28 cellular contexts compared by ENCODE assay signal in the genomic region with DNA sequence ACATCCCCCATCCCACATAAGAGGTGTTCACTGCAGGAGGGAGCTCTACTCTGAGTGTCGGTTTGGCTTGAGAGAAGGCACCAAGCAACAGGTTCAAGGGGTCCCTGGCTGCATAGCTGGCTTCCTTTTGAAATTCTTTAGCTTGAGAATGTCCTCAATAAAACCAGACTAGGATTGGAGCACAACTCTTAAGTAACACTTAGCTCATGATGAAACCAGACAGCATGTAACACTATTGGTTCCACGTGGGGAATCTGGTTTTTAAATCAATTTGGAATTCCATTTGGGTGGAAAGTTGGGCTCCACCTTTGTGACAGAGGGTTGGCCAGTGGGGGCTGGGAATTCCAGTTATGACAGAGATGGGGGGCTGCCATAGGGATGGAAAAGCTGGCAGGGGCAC.
"Had no signal": no experiment of that assay in that cellular context is flagged by ENCODE, and none has a peak within 500 bp of the region (broad histone marks: within the 10 kb centered on the region; RNA-seq: fewer than 3 reads in every experiment).

No MANE protein-coding gene starts in this region.

- H3K36me3 ChIP-seq: esophagus squamous epithelium, gastrocnemius medialis, heart right ventricle, left lung, lower lobe of right lung had no signal

- H3K4me1 ChIP-seq: esophagus squamous epithelium, left lung, lower lobe of right lung had no signal

- FAIRE-seq: colon, endometrium, islet of Langerhans, keratinocyte had no signal

- H3K27me3 ChIP-seq: gastrocnemius medialis had no signal

- H3K4me3 ChIP-seq: coronary artery, dorsolateral prefrontal cortex, esophagus squamous epithelium, gastrocnemius medialis, heart right ventricle, left lung, lower lobe of right lung, mucosa of descending colon had no signal

- H3K36me3 Mint-ChIP-seq: mesothelial cell of epicardium had no signal

- H3K9me3 Mint-ChIP-seq: endodermal cell, mesothelial cell of epicardium had no signal

- DNase-seq: dermis blood vessel endothelial cell; dorsolateral prefrontal cortex; effector CD4-positive, alpha-beta T cell; effector memory CD4-positive, alpha-beta T cell; endodermal cell; erythroblast; esophagus squamous epithelium; foreskin fibroblast; foreskin melanocyte; gastrocnemius medialis; glutamatergic neuron; head of caudate nucleus; heart right ventricle; hippocampal formation; left cardiac atrium; left lung; left ventricle myocardium superior; lower lobe of right lung; mesenchymal stem cell; mucosa of descending colon had no signal

- H3K4me3 Mint-ChIP-seq: endodermal cell, mesothelial cell of epicardium had no signal

- H3K27ac ChIP-seq: coronary artery, dorsolateral prefrontal cortex, epithelial cell of prostate, esophagus squamous epithelium, gastrocnemius medialis, heart right ventricle, left lung, lower lobe of right lung had no signal

- H3K27ac Mint-ChIP-seq: endodermal cell, mesothelial cell of epicardium had no signal

- H3K9me3 ChIP-seq: esophagus squamous epithelium, gastrocnemius medialis, heart right ventricle, left lung, lower lobe of right lung, mucosa of descending colon had no signal

- ATAC-seq: esophagus mucosa, gastrocnemius medialis, heart right ventricle, left cardiac atrium, left lung, left ventricle myocardium superior, lower lobe of right lung, mucosa of descending colon had no signal
